15 cellular contexts compared by ENCODE assay signal in genomic region chr12:27644446-27644845, GRCh38. TPM values are rescaled to one million over a fixed set of nuclear protein-coding genes. Genes with fewer than 3 reads are reported as not detected.
DNase-seq lines count a peak whose midpoint lies in the region; ATAC-seq and TF ChIP-seq lines count a peak whose summit lies in the region.
"Had no signal": no experiment of that assay in that cellular context is flagged by ENCODE, and none has a peak within 500 bp of the region (broad histone marks: within the 10 kb centered on the region; RNA-seq: fewer than 3 reads in every experiment).

No MANE protein-coding gene starts in this region.

- H3K27ac Mint-ChIP-seq in endodermal cell (peak overlapping the region; percentile 22), osteocyte (ENCODE audit: unreplicated experiment) (peak overlapping the region; percentile 78)
- no peak overlapping the region for H3K27ac Mint-ChIP-seq in activated T-cell treated with anti-CD3 and anti-CD28 coated beads, Interleukin-2, amount 50 U/mL, for 72 hours
- H3K27ac Mint-ChIP-seq: CD8-positive, alpha-beta T cell had no signal

- H3K9me3 Mint-ChIP-seq in endodermal cell (no peaks in the 10 kb centered on the region), osteocyte (ENCODE audit: unreplicated experiment) (no peaks in the 10 kb centered on the region)
- no peaks in the 10 kb centered on the region for H3K9me3 Mint-ChIP-seq in activated T-cell treated with anti-CD3 and anti-CD28 coated beads, Interleukin-2, amount 50 U/mL, for 72 hours
- H3K9me3 Mint-ChIP-seq: CD8-positive, alpha-beta T cell had no signal

- H3K4me1 ChIP-seq in HEK293 (ENCODE audit: control insufficient read depth, insufficient read depth, low read length) (peaks cover 17% of the 10 kb centered on the region), endodermal cell (ENCODE audit: control insufficient read depth, insufficient read depth, low read length) (peaks cover 4% of the 10 kb centered on the region)

- 90 to 100% methylated on average over 1 of the region's 2 CpGs for WGBS in endodermal cell (ENCODE audit: insufficient coverage in 1 of 2, insufficient read length in 1 of 2), 2 experiments

- H3K27me3 Mint-ChIP-seq in endodermal cell (ENCODE audit: insufficient read depth) (no peaks in the 10 kb centered on the region), osteocyte (ENCODE audit: unreplicated experiment) (no peaks in the 10 kb centered on the region)
- peaks cover 6% of the 10 kb centered on the region for H3K27me3 Mint-ChIP-seq in activated T-cell treated with anti-CD3 and anti-CD28 coated beads, Interleukin-2, amount 50 U/mL, for 72 hours (ENCODE audit: low read depth)

- H3K4me3 Mint-ChIP-seq in endodermal cell (no peak overlapping the region), osteocyte (ENCODE audit: unreplicated experiment) (no peak overlapping the region)
- H3K4me3 Mint-ChIP-seq in activated T-cell treated with anti-CD3 and anti-CD28 coated beads, Interleukin-2, amount 50 U/mL, for 72 hours = no peak overlapping the region
- H3K4me3 Mint-ChIP-seq: CD8-positive, alpha-beta T cell had no signal

- H3K36me3 ChIP-seq in HEK293 (ENCODE audit: control insufficient read depth in 2 of 2, insufficient read depth in 1 of 2, low read length in 2 of 2) = no peaks in the 10 kb centered on the region
- H3K36me3 ChIP-seq in endodermal cell (ENCODE audit: control insufficient read depth, insufficient read depth, low read length) = peaks cover 32% of the 10 kb centered on the region
- H3K36me3 ChIP-seq: WERI-Rb-1 had no signal

- H3K27me3 ChIP-seq in endodermal cell (ENCODE audit: control insufficient read depth, insufficient read depth, low read length, poor library complexity, severe bottlenecking) = no peaks in the 10 kb centered on the region
- H3K27me3 ChIP-seq: testis had no signal

- peaks cover 30% of the 10 kb centered on the region for H3K4me1 Mint-ChIP-seq in endodermal cell
- peaks cover 45% of the 10 kb centered on the region for H3K4me1 Mint-ChIP-seq in osteocyte (ENCODE audit: unreplicated experiment)
- no peaks in the 10 kb centered on the region for H3K4me1 Mint-ChIP-seq in activated T-cell treated with anti-CD3 and anti-CD28 coated beads, Interleukin-2, amount 50 U/mL, for 72 hours (ENCODE audit: low read depth)

- POLR2A ChIA-PET in HEK293 (lab: Yijun Ruan, JAX) = no interaction called here

- peaks cover 54% of the 10 kb centered on the region for H3K36me3 Mint-ChIP-seq in endodermal cell (ENCODE audit: low read depth)
- H3K36me3 Mint-ChIP-seq in osteocyte (ENCODE audit: unreplicated experiment) = peaks cover 17% of the 10 kb centered on the region
- H3K36me3 Mint-ChIP-seq in activated T-cell treated with anti-CD3 and anti-CD28 coated beads, Interleukin-2, amount 50 U/mL, for 72 hours (ENCODE audit: insufficient read depth in 2 of 2) = no peaks in the 10 kb centered on the region
- H3K36me3 Mint-ChIP-seq: CD8-positive, alpha-beta T cell had no signal

- intact Hi-C loops in posterior cingulate gyrus (cut with DNase I) = no loop called here

- no peak for ATAC-seq in activated T-cell treated with anti-CD3 and anti-CD28 coated beads, Interleukin-2, amount 50 U/mL, for 72 hours (replicated peaks in 1 of 2)
- ATAC-seq: CD8-positive, alpha-beta T cell; HepG2; left colon had no signal

- H3K9me3 ChIP-seq in HEK293 (ENCODE audit: control insufficient read depth, insufficient read depth, low read depth, low read length) (no peaks in the 10 kb centered on the region), endodermal cell (ENCODE audit: control insufficient read depth, low read length) (no peaks in the 10 kb centered on the region)
- H3K9me3 ChIP-seq: testis had no signal

- peak; percentile 62 for DNase-seq in NCI-H2196 (lab: John Stamatoyannopoulos, UW; ENCODE audit: unreplicated experiment)
- DNase-seq in endodermal cell = no peak
- DNase-seq in osteocyte (ENCODE audit: extremely low spot score, unreplicated experiment) = no peak
- DNase-seq in posterior cingulate gyrus = no peak
- DNase-seq in activated T-cell treated with anti-CD3 and anti-CD28 coated beads, Interleukin-2, amount 50 U/mL, for 72 hours = no peak
- no peak for DNase-seq in NK-92 (lab: John Stamatoyannopoulos, UW; ENCODE audit: unreplicated experiment)
- DNase-seq: activated CD8-positive, alpha-beta memory T cell treated with anti-CD3 and anti-CD28 coated beads for 24 hours; activated effector memory CD4-positive, alpha-beta T cell treated with Interleukin-2 at 50 U/mL for 16 hours; CD8-positive, alpha-beta T cell; left colon; NCI-H526 treated with DMSO at 0.1 percent for 48 hours; testis; WERI-Rb-1 had no signal

- CTCF ChIA-PET in HEK293 (lab: Yijun Ruan, JAX) = interaction anchor here (0.6 kb wide), 1 partner anchor 508 kb away, joined by 4 read pairs; no protein-coding TSS in a partner anchor

- no peak overlapping the region for H3K9ac ChIP-seq in endodermal cell (ENCODE audit: extremely low read depth, low read length, poor library complexity, severe bottlenecking)

- no peak overlapping the region for H3K27ac ChIP-seq in HEK293 (ENCODE audit: extremely low read depth, low read depth, low read length)
- H3K27ac ChIP-seq in endodermal cell (ENCODE audit: low read depth, low read length) = no peak overlapping the region
- H3K27ac ChIP-seq: testis, WERI-Rb-1 had no signal

- TF ChIP-seq CTCF in HEK293 (tag by site-specific recombination; IDR thresholded peaks at IDR 0.05) (no peak), endodermal cell (conservative IDR thresholded peaks at IDR 0.05) (no peak), osteocyte (IDR thresholded peaks at IDR 0.05) (no peak)

- H3K4me3 ChIP-seq in HEK293 (ENCODE audit: low read depth, low read length) (no peak overlapping the region), endodermal cell (ENCODE audit: low read length) (no peak overlapping the region)
- H3K4me3 ChIP-seq: testis had no signal

TF ChIP-seq in HEK293, 187 proteins besides CTCF, POLR2A, EP300 and RAD21 (continues in another document):
- TF ChIP-seq, protein P1, sequence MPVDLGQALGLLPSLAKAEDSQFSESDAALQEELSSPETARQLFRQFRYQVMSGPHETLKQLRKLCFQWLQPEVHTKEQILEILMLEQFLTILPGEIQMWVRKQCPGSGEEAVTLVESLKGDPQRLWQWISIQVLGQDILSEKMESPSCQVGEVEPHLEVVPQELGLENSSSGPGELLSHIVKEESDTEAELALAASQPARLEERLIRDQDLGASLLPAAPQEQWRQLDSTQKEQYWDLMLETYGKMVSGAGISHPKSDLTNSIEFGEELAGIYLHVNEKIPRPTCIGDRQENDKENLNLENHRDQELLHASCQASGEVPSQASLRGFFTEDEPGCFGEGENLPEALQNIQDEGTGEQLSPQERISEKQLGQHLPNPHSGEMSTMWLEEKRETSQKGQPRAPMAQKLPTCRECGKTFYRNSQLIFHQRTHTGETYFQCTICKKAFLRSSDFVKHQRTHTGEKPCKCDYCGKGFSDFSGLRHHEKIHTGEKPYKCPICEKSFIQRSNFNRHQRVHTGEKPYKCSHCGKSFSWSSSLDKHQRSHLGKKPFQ (tag by site-specific recombination; IDR thresholded peaks at IDR 0.05) = peak; percentile 59; the same call in 1 of the 2 replicates
- TF ChIP-seq ZNF645 (tag by site-specific recombination; IDR thresholded peaks at IDR 0.05) (no peak), ZBTB1 (tag by site-specific recombination; IDR thresholded peaks at IDR 0.05) (peak; percentile 63; the same call in 1 of the 2 replicates), ZNF639 (tag by site-specific recombination; IDR thresholded peaks at IDR 0.05) (no peak), GLIS1 (tag by site-specific recombination; IDR thresholded peaks at IDR 0.05) (no peak), KLF7 (tag by site-specific recombination; IDR thresholded peaks at IDR 0.05; ENCODE audit: borderline replicate concordance) (no peak), SCRT1 (tag by site-specific recombination; IDR thresholded peaks at IDR 0.05; ENCODE audit: borderline replicate concordance) (no peak), ZNF223 (tag by site-specific recombination; IDR thresholded peaks at IDR 0.05) (no peak), ZNF629 (tag by site-specific recombination; IDR thresholded peaks at IDR 0.05) (peak; percentile 63), ZNF571 (tag by site-specific recombination; IDR thresholded peaks at IDR 0.05) (no peak), ZBTB17 (tag by site-specific recombination; IDR thresholded peaks at IDR 0.05) (0 out of 2 replicates have a peak, but pooled peaks have one; percentile 13), ZNF2 (tag by site-specific recombination; IDR thresholded peaks at IDR 0.05) (no peak; the same call in 1 of the 2 replicates)

RNA-seq across cellular contexts. Expression of gene REP15, which starts 51.8 kb away (rescaled TPM):
- total RNA-seq in endodermal cell = 1 to 10 TPM; 2.4 to 7.6 TPM
- polyA plus RNA-seq in endodermal cell (2013, experiment 1 of 2) = 0.93 TPM
- polyA plus RNA-seq in endodermal cell (2013, experiment 2 of 2) = 0.79 TPM
- total RNA-seq in osteocyte = 1.4 and 1.6 TPM in 2 replicates
- not detected for total RNA-seq in activated T-cell treated with anti-CD3 and anti-CD28 coated beads, Interleukin-2, amount 50 U/mL, for 72 hours
- total RNA-seq: CD8-positive, alpha-beta T cell had no signal
